ENCODE assay signal across 12 cellular contexts in genomic region chr16:920722-921121, GRCh38. TPM values are rescaled to one million over a fixed set of nuclear protein-coding genes. Genes with fewer than 3 reads are reported as not detected.
A peak's percentile ranks its signal among the peaks of the same experiment; 100 is the strongest.
DNase-seq lines count a peak whose midpoint lies in the region; ATAC-seq and TF ChIP-seq lines count a peak whose summit lies in the region.
"Had no signal": no experiment of that assay in that cellular context is flagged by ENCODE, and none has a peak within 500 bp of the region (broad histone marks: within the 10 kb centered on the region; RNA-seq: fewer than 3 reads in every experiment).

No MANE protein-coding gene starts in this region.

- WGBS in hepatocyte (ENCODE audit: low lambda C conversion rate, missing lambda C conversion rate): 59% methylated on average over 18 of the region's 18 CpGs

- peak overlapping the region; percentile 30 for H3K9ac ChIP-seq in skeletal muscle satellite cell (ENCODE audit: low read depth, low read length)

- no peaks in the 10 kb centered on the region for H3K27me3 Mint-ChIP-seq in Calu3 (ENCODE audit: unreplicated experiment)

- H3K4me2 ChIP-seq in hepatocyte: peak overlapping the region; percentile 44
- H3K4me2 ChIP-seq in skeletal muscle satellite cell (ENCODE audit: low read length): peak overlapping the region; percentile 32

- intact Hi-C loops in ascending aorta (cut with DNase I) (no loop called here), Calu3 (cut with micrococcal nuclease; ENCODE audit: unreplicated experiment) (no loop called here)

- TF ChIP-seq CTCF in ascending aorta (IDR thresholded peaks at IDR 0.05): no peak
- TF ChIP-seq CTCF in hepatocyte (IDR thresholded peaks at IDR 0.05; ENCODE audit: poor library complexity): no peak
- TF ChIP-seq CTCF in Calu3 (IDR thresholded peaks at IDR 0.05; ENCODE audit: unreplicated experiment): no peak

- no peak overlapping the region for H3K27ac Mint-ChIP-seq in Calu3 (ENCODE audit: unreplicated experiment)

- H4K20me1 ChIP-seq in hepatocyte (ENCODE audit: insufficient read depth, poor library complexity, severe bottlenecking): no peaks in the 10 kb centered on the region

- no peaks in the 10 kb centered on the region for H3K36me3 Mint-ChIP-seq in Calu3 (ENCODE audit: insufficient read depth, unreplicated experiment)

- no peaks in the 10 kb centered on the region for H3K27me3 ChIP-seq in ascending aorta
- no peaks in the 10 kb centered on the region for H3K27me3 ChIP-seq in hepatocyte
- H3K27me3 ChIP-seq in skeletal muscle satellite cell (ENCODE audit: control insufficient read depth, insufficient read depth, low read length): no peaks in the 10 kb centered on the region

- no peak overlapping the region for H3K4me3 Mint-ChIP-seq in Calu3 (ENCODE audit: low read depth, unreplicated experiment)

- H3K9me2 ChIP-seq in hepatocyte (replicated peaks; ENCODE audit: insufficient read depth): no peaks in the 10 kb centered on the region

- no peaks in the 10 kb centered on the region for H3K4me1 Mint-ChIP-seq in Calu3 (ENCODE audit: low read depth, unreplicated experiment)

- no TSS peak for BruUV-seq in Calu3 (replicated peaks; lab: Mats Ljungman, UMichigan)

- H3K4me1 ChIP-seq in ascending aorta: peaks cover 0 to 11% of the 10 kb centered on the region in 2 donors
- peaks cover 14% of the 10 kb centered on the region for H3K4me1 ChIP-seq in hepatocyte (ENCODE audit: insufficient read depth)
- H3K4me1 ChIP-seq in skeletal muscle satellite cell (ENCODE audit: control insufficient read depth, insufficient read depth, low read length): peaks cover 18% of the 10 kb centered on the region

- no peak for ATAC-seq in GM18873 (IDR thresholded peaks at IDR 0.05; ENCODE audit: low FRiP score, unreplicated experiment)
- no peak for ATAC-seq in HG03460 (IDR thresholded peaks at IDR 0.05; ENCODE audit: unreplicated experiment)
- ATAC-seq: esophagus mucosa had no signal

- no peaks in the 10 kb centered on the region for H3K79me2 ChIP-seq in hepatocyte

- no peak overlapping the region for H2AFZ ChIP-seq in hepatocyte

- H3K27ac ChIP-seq in ascending aorta (peak overlapping the region; percentile 45 to 78), hepatocyte (peak overlapping the region; percentile 88)

- DNase-seq in C1 segment of cervical spinal cord (lab: John Stamatoyannopoulos, UW): peak in 9 of 14 donors; percentile 12 to 66 (median 46)
- DNase-seq in ascending aorta (ENCODE audit: low spot score in 2 of 2): no peak
- DNase-seq in hepatocyte (ENCODE audit: low spot score): no peak
- no peak for DNase-seq in A172 (ENCODE audit: low spot score)
- no peak for DNase-seq in Calu3
- DNase-seq: activated CD4-positive, alpha-beta T cell treated with anti-CD3 and anti-CD28 coated beads, Interleukin-2, amount 50 U/mL, for 48 hours; NCI-H1436 treated with DMSO at 0.1 percent for 48 hours; SHP77 treated with DMSO at 0.1 percent for 48 hours had no signal

- CTCF ChIA-PET in Calu3 (lab: Charles Lee): interaction anchor here (0.5 to 0.6 kb wide), 2 partner anchors 14 to 25 kb away, joined by 3 to 6 read pairs; no protein-coding TSS in a partner anchor

- no peak overlapping the region for H3K4me3 ChIP-seq in ascending aorta
- no peak overlapping the region for H3K4me3 ChIP-seq in hepatocyte
- H3K4me3 ChIP-seq in skeletal muscle satellite cell (ENCODE audit: low read length): no peak overlapping the region

- peaks cover 8% of the 10 kb centered on the region for H3K9me3 Mint-ChIP-seq in Calu3 (ENCODE audit: low read depth, unreplicated experiment)

- H3K9me3 ChIP-seq in ascending aorta (no peaks in the 10 kb centered on the region), hepatocyte (ENCODE audit: low read depth) (no peaks in the 10 kb centered on the region), skeletal muscle satellite cell (replicated peaks; ENCODE audit: low read length) (no peaks in the 10 kb centered on the region)

- H3K36me3 ChIP-seq in ascending aorta (peaks cover 0 to 9% of the 10 kb centered on the region in 2 donors), hepatocyte (replicated peaks; ENCODE audit: insufficient read depth, low read depth) (no peaks in the 10 kb centered on the region), skeletal muscle satellite cell (ENCODE audit: insufficient read depth, low read length) (peaks cover 2% of the 10 kb centered on the region)

RNA-seq across cellular contexts. Expression of gene LMF1, which starts 50.1 kb away (rescaled TPM):
- 26.9 TPM for total RNA-seq in ascending aorta
- total RNA-seq in hepatocyte: 25.8 and 27.2 TPM in 2 replicates
- polyA plus RNA-seq in hepatocyte: 29.3 and 34.3 TPM in 2 replicates
- 7.6 and 13.3 TPM in 2 replicates for total RNA-seq in skeletal muscle satellite cell (2012; rRNA removed)
- total RNA-seq in A172 (2014; rRNA removed; shearing (Covaris generic)): 14.1 and 25.1 TPM in 2 replicates
- total RNA-seq in Calu3 (2022): 31.9 and 34.6 TPM in 2 replicates

Comparison
In these comparisons a context has a peak if more than half of its experiments do, and no peak if none do; other contexts are left out.
1. DNase-seq: peak in C1 segment of cervical spinal cord (9 of 14); none in ascending aorta (0 of 2), hepatocyte (single experiment), A172 (single experiment) and Calu3 (single experiment).